In the genomic region with DNA sequence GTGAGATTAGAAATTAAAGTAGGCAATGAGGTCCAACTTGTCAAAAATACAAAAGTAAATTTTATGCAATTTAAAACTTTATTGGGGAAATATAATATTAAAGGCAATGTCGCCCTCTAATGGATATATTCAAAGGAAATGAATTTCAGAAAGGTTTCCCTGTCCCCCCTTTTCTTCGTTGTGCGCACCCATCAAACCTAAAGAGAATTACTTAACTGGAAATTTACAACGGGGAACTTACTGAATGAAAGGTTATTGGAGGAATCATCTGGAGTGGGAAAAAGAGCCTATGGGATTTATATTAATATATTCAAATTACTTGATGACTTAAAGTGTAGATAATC, we compare ENCODE assay signal across 8 cellular contexts.
DNase-seq lines count a peak whose midpoint lies in the region; ATAC-seq and TF ChIP-seq lines count a peak whose summit lies in the region.

No MANE protein-coding gene starts in this region.

- no peak overlapping the region for H3K27ac ChIP-seq in DND-41 (ENCODE audit: low read length)
- no peak overlapping the region for H3K27ac ChIP-seq in duodenal mucosa (ENCODE audit: low read depth, low read length)
- H3K27ac ChIP-seq in neutrophil = peak overlapping the region; percentile 83

- no peaks in the 10 kb centered on the region for H3K79me2 ChIP-seq in DND-41 (ENCODE audit: insufficient read depth, low read length)

- H3K4me2 ChIP-seq in DND-41 (ENCODE audit: insufficient read depth, low read length) = peak overlapping the region; percentile 80; the same call in 1 of the 2 replicates

- H3K36me3 ChIP-seq in DND-41 (ENCODE audit: insufficient read depth, low read length) = no peaks in the 10 kb centered on the region
- H3K36me3 ChIP-seq in duodenal mucosa (ENCODE audit: control insufficient read depth in 1 of 2, insufficient read depth in 2 of 2, low read length in 2 of 2) = no peaks in the 10 kb centered on the region
- no peaks in the 10 kb centered on the region for H3K36me3 ChIP-seq in neutrophil

- peaks cover 10% of the 10 kb centered on the region for H3K27me3 ChIP-seq in DND-41 (ENCODE audit: insufficient read depth, low read length, poor library complexity)
- peaks cover 7 to 12% of the 10 kb centered on the region in 2 donors for H3K27me3 ChIP-seq in duodenal mucosa (ENCODE audit: control insufficient read depth in 1 of 2, insufficient read depth in 2 of 2, low read length in 2 of 2)
- peaks cover 22% of the 10 kb centered on the region for H3K27me3 ChIP-seq in neutrophil

- H3K9me3 ChIP-seq in DND-41 (ENCODE audit: insufficient read depth, low read length, severe bottlenecking) (no peaks in the 10 kb centered on the region), duodenal mucosa (ENCODE audit: control insufficient read depth in 1 of 2, low read length in 2 of 2) (no peaks in the 10 kb centered on the region), neutrophil (no peaks in the 10 kb centered on the region)

- ATAC-seq in DND-41 (ENCODE audit: insufficient read depth, low read depth) (no peak), HG03342 (IDR thresholded peaks at IDR 0.05; ENCODE audit: unreplicated experiment) (no peak), GM18909 (IDR thresholded peaks at IDR 0.05; ENCODE audit: poor library complexity, unreplicated experiment) (no peak)

- H3K4me3 ChIP-seq in DND-41 (ENCODE audit: low read depth in 1 of 2, low read length in 2 of 2) (peak overlapping the region in 1 of 2 experiments; percentile 57; a peak in 1 of 4 replicates), LNCaP clone FGC (ENCODE audit: low read depth, low read length) (peak overlapping the region; percentile 53), duodenal mucosa (ENCODE audit: low read depth in 1 of 2, low read length in 2 of 2) (peak overlapping the region; percentile 78 to 84), neutrophil (ENCODE audit: low read depth in 1 of 2, low read length in 1 of 2) (peak overlapping the region; percentile 69 to 76)

- TF ChIP-seq CTCF in DND-41 (IDR thresholded peaks at IDR 0.05; ENCODE audit: borderline replicate concordance, extremely low read depth, low read length, poor library complexity, severe bottlenecking) (peak; percentile 0), LNCaP clone FGC (IDR thresholded peaks at IDR 0.05; ENCODE audit: control insufficient read depth, extremely low read depth, insufficient read depth) (no peak), neutrophil (IDR thresholded peaks at IDR 0.05) (no peak)

- H2AFZ ChIP-seq in DND-41 (ENCODE audit: low read depth, low read length) = peak overlapping the region; percentile 72

- H4K20me1 ChIP-seq in DND-41 (ENCODE audit: insufficient read depth, low read length) = 0 out of 2 replicates have a peak, but pooled peaks cover 3% of the 10 kb centered on the region

- peaks cover 18% of the 10 kb centered on the region for H3K4me1 ChIP-seq in DND-41 (ENCODE audit: insufficient read depth, low read length)
- H3K4me1 ChIP-seq in duodenal mucosa (ENCODE audit: control insufficient read depth in 1 of 2, insufficient read depth in 2 of 2, low read length in 2 of 2) = peaks cover 21 to 37% of the 10 kb centered on the region in 2 donors
- peaks cover 57 to 60% of the 10 kb centered on the region in 2 experiments for H3K4me1 ChIP-seq in neutrophil (ENCODE audit: control insufficient read depth in 1 of 2, insufficient read depth in 1 of 2, low read depth in 1 of 2, low read length in 1 of 2)

- DNase-seq in DND-41 = no peak
- no peak for DNase-seq in LNCaP clone FGC (ENCODE audit: low read depth)
- DNase-seq in NCI-H1436 treated with DMSO at 0.1 percent for 48 hours (lab: John Stamatoyannopoulos, UW) = no peak
- no peak for DNase-seq in GDM1 (lab: John Stamatoyannopoulos, UW)

- no peak overlapping the region for H3K9ac ChIP-seq in DND-41 (ENCODE audit: low read depth, low read length)
- no peak overlapping the region for H3K9ac ChIP-seq in duodenal mucosa (ENCODE audit: low read depth in 1 of 2, low read length in 2 of 2)
